8 cellular contexts compared by ENCODE assay signal in genomic region chr3:157130138-157130880, GRCh38. TPM values are rescaled to one million over a fixed set of nuclear protein-coding genes. Genes with fewer than 3 reads are reported as not detected.
A peak's percentile ranks its signal among the peaks of the same experiment; 100 is the strongest.
DNase-seq lines count a peak whose midpoint lies in the region; ATAC-seq, FAIRE-seq and TF ChIP-seq lines count a peak whose summit lies in the region.

No MANE protein-coding gene starts in this region.

- peak overlapping the region; percentile 76 for H3K9ac ChIP-seq in HCT116 (ENCODE audit: low read length)

- H3K36me3 ChIP-seq in ACC112 (ENCODE audit: insufficient read depth, low read length), result no peaks in the 10 kb centered on the region
- no peaks in the 10 kb centered on the region for H3K36me3 ChIP-seq in HCT116 (ENCODE audit: control insufficient read depth in 1 of 2, insufficient read depth in 2 of 2, low read length in 2 of 2)
- no peaks in the 10 kb centered on the region for H3K36me3 ChIP-seq in Peyer's patch
- no peaks in the 10 kb centered on the region for H3K36me3 ChIP-seq in pancreas
- H3K36me3 ChIP-seq in transverse colon, result no peaks in the 10 kb centered on the region

- H3K4me3 ChIP-seq in ACC112 (ENCODE audit: low read depth, low read length) (no peak overlapping the region), HCT116 (replicated peaks in 1 of 2; ENCODE audit: low read depth in 1 of 2, low read length in 2 of 2) (peak overlapping the region; percentile 22 to 36), Peyer's patch (peak overlapping the region in 1 of 4 donors; percentile 9), pancreas (no peak overlapping the region), transverse colon (no peak overlapping the region)

- DNase-seq in HCT116 (ENCODE audit: low read depth, low spot score) (peak; percentile 80), Peyer's patch (peak; percentile 74 to 92 (median 91)), activated gamma-delta T cell treated with Interleukin-2 at 50 U/mL for 16 hours (peak; percentile 83), globus pallidus (ENCODE audit: low spot score) (peak; percentile 66), pancreas (peak in 2 of 6 donors; percentile 36 to 65), transverse colon (peak; percentile 92)

- H2AFZ ChIP-seq in ACC112 (ENCODE audit: low read length, unreplicated experiment) (peak overlapping the region; percentile 9), HCT116 (ENCODE audit: low read depth, low read length, poor library complexity, severe bottlenecking) (peak overlapping the region; percentile 24)

- POLR2A ChIA-PET in HCT116 (lab: Charles Lee), result interaction anchor here (0.9 to 1.6 kb wide), 3 partner anchors 9 to 575 kb away, joined by 3 to 5 read pairs (median 5); partner anchors contain the start of gene SSR3

- intact Hi-C loops in HCT116 (cut with micrococcal nuclease), result loop anchor here (1.0 to 10.0 kb wide), 5 partner anchors 50 to 686 kb away; partner anchors contain the start of genes LEKR1 and TIPARP
- intact Hi-C loops in pancreas (cut with DNase I), result loop anchor here in 2 of 3 donors (5.0 to 10.0 kb wide), 3 partner anchors 38 to 596 kb away; partner anchors contain the start of gene TIPARP (in 1 of the 2)
- intact Hi-C loops in transverse colon (cut with DNase I; ENCODE audit: low total_unique reads), result loop anchor here (10.0 kb wide), 1 partner anchor 586 kb away; no protein-coding TSS in a partner anchor

- H3K9me2 ChIP-seq in HCT116 (ENCODE audit: insufficient read depth), result no peaks in the 10 kb centered on the region

- H3K4me1 ChIP-seq in ACC112 (ENCODE audit: control insufficient read depth, insufficient read depth, low read length, unreplicated experiment) (peaks cover 99% of the 10 kb centered on the region), HCT116 (ENCODE audit: control insufficient read depth in 1 of 2, insufficient read depth in 2 of 2, low read length in 2 of 2) (peaks cover 54 to 87% of the 10 kb centered on the region in 2 experiments), Peyer's patch (peaks cover 9 to 56% (median 16%) of the 10 kb centered on the region in 4 donors), pancreas (peaks cover 48 to 79% (median 74%) of the 10 kb centered on the region in 3 donors), transverse colon (peaks cover 28 to 78% (median 56%) of the 10 kb centered on the region in 4 donors)

- in situ Hi-C loops in transverse colon (cut with MboI; ENCODE audit: low pct_ligation_motif_present in 1 of 4, low pct_unique_long_range_greater_than_20kb in 1 of 4, low sequenced_read_pairs in 3 of 4), result loop anchor here in 2 of 4 donors (10.0 kb wide), 1 partner anchor 46 kb away; no protein-coding TSS in a partner anchor

- peak in 2 of 3 experiments; percentile 65 to 74; a peak in 4 of 6 replicates for TF ChIP-seq CTCF in HCT116 (IDR thresholded peaks at IDR 0.05 in 2 of 3, conservative IDR thresholded peaks at IDR 0.05 in 1 of 3; ENCODE audit: borderline replicate concordance in 1 of 3, insufficient read depth in 1 of 3, low read depth in 2 of 3, low read length in 2 of 3)
- peak; percentile 50 to 78 (median 70) for TF ChIP-seq CTCF in Peyer's patch (IDR thresholded peaks at IDR 0.05)
- peak in 3 of 4 donors; percentile 32 to 43 (median 34) for TF ChIP-seq CTCF in pancreas (IDR thresholded peaks at IDR 0.05)
- TF ChIP-seq CTCF in transverse colon (IDR thresholded peaks at IDR 0.05), result peak; percentile 57 to 87 (median 63)

- H3K27me3 ChIP-seq in ACC112 (ENCODE audit: insufficient read depth, low read length) (no peaks in the 10 kb centered on the region), HCT116 (ENCODE audit: insufficient read depth, low read length) (no peaks in the 10 kb centered on the region), Peyer's patch (no peaks in the 10 kb centered on the region), pancreas (no peaks in the 10 kb centered on the region), transverse colon (no peaks in the 10 kb centered on the region)

- TF ChIP-seq RAD21 in HCT116 (IDR thresholded peaks at IDR 0.05; ENCODE audit: low read depth), result no peak

- CTCF ChIA-PET in HCT116 (lab: Charles Lee), result interaction anchor here (0.8 to 2.4 kb wide), 8 partner anchors 12 to 978 kb away, joined by 3 to 8 read pairs (median 3); partner anchors contain the start of gene TIPARP

- RAD21 ChIA-PET in HCT116 (lab: Charles Lee; ENCODE audit: low non-redundant PET in 1 of 2, low total read pairs in 2 of 2, uncharacterized antibody in 2 of 2, unreplicated experiment in 2 of 2), result interaction anchor here in 1 of 2 experiments (0.6 to 0.9 kb wide), 3 partner anchors 11 to 53 kb away, joined by 3 to 5 read pairs (median 3); no protein-coding TSS in a partner anchor

- BruUV-seq in HCT116 (replicated peaks; lab: Mats Ljungman, UMichigan), result no TSS peak

- WGBS in pancreas, 2 donors, result 55 to 57% methylated on average over 24 of the region's 24 CpGs
- WGBS in transverse colon (ENCODE audit: low coverage in 1 of 2), 2 donors, result 3 to 19% methylated on average over 8 to 24 of the region's 24 CpGs

- peak overlapping the region; percentile 75 for H3K4me2 ChIP-seq in HCT116 (ENCODE audit: low read length)

- no peak for FAIRE-seq in pancreas (lab: Jason Lieb, UNC)

- no peaks in the 10 kb centered on the region for H3K9me3 ChIP-seq in HCT116 (ENCODE audit: control insufficient read depth in 1 of 2, insufficient read depth in 1 of 2, low read depth in 1 of 2, low read length in 2 of 2)
- H3K9me3 ChIP-seq in Peyer's patch, result no peaks in the 10 kb centered on the region
- H3K9me3 ChIP-seq in pancreas, result no peaks in the 10 kb centered on the region
- H3K9me3 ChIP-seq in transverse colon, result no peaks in the 10 kb centered on the region

- ATAC-seq in HCT116 (peak; percentile 72), pancreas (peak in 1 of 4 donors; percentile 3), GM21529 (IDR thresholded peaks at IDR 0.05; ENCODE audit: unreplicated experiment) (no peak)

- TF ChIP-seq POLR2A in HCT116 (IDR thresholded peaks at IDR 0.05; ENCODE audit: borderline replicate concordance, extremely low read depth, insufficient read depth, insufficient read length), result no peak
- TF ChIP-seq POLR2A in Peyer's patch (IDR thresholded peaks at IDR 0.05), result peak; percentile 21 to 66
- TF ChIP-seq POLR2A in transverse colon (IDR thresholded peaks at IDR 0.05), result peak; percentile 75

- H3K27ac ChIP-seq in ACC112 (ENCODE audit: low read depth, low read length), result peak overlapping the region; percentile 99
- peak overlapping the region; percentile 99 for H3K27ac ChIP-seq in HCT116 (ENCODE audit: low read depth, low read length)
- H3K27ac ChIP-seq in Peyer's patch, result peak overlapping the region; percentile 77 to 94 (median 86)
- H3K27ac ChIP-seq in pancreas, result peak overlapping the region; percentile 47 to 88 (median 80)
- peak overlapping the region; percentile 91 to 94 (median 92) for H3K27ac ChIP-seq in transverse colon

- no peaks in the 10 kb centered on the region for H3K79me2 ChIP-seq in ACC112 (ENCODE audit: control insufficient read depth, insufficient read depth, low read length, unreplicated experiment)
- H3K79me2 ChIP-seq in HCT116 (ENCODE audit: insufficient read depth, low read length), result no peaks in the 10 kb centered on the region

- H4K20me1 ChIP-seq in HCT116 (ENCODE audit: insufficient read depth), result no peaks in the 10 kb centered on the region

- TF ChIP-seq EP300 in transverse colon (IDR thresholded peaks at IDR 0.05; ENCODE audit: low read depth), result peak; percentile 55

TF ChIP-seq in HCT116, 20 proteins besides CTCF, POLR2A, EP300 and RAD21:
- TF ChIP-seq YY1 (IDR thresholded peaks at IDR 0.05; ENCODE audit: extremely low read depth, insufficient replicate concordance, low read depth, low read length), result peak; percentile 34
- peak; percentile 86 for TF ChIP-seq TCF7L2 (IDR thresholded peaks at IDR 0.05; ENCODE audit: borderline replicate concordance, extremely low read depth, insufficient read depth, insufficient read length)
- TF ChIP-seq POLR2AphosphoS5 (IDR thresholded peaks at IDR 0.05; ENCODE audit: low read depth, low read length), result 0 out of 2 replicates have a peak, but pooled peaks have one; percentile 29
- TF ChIP-seq, protein P1, sequence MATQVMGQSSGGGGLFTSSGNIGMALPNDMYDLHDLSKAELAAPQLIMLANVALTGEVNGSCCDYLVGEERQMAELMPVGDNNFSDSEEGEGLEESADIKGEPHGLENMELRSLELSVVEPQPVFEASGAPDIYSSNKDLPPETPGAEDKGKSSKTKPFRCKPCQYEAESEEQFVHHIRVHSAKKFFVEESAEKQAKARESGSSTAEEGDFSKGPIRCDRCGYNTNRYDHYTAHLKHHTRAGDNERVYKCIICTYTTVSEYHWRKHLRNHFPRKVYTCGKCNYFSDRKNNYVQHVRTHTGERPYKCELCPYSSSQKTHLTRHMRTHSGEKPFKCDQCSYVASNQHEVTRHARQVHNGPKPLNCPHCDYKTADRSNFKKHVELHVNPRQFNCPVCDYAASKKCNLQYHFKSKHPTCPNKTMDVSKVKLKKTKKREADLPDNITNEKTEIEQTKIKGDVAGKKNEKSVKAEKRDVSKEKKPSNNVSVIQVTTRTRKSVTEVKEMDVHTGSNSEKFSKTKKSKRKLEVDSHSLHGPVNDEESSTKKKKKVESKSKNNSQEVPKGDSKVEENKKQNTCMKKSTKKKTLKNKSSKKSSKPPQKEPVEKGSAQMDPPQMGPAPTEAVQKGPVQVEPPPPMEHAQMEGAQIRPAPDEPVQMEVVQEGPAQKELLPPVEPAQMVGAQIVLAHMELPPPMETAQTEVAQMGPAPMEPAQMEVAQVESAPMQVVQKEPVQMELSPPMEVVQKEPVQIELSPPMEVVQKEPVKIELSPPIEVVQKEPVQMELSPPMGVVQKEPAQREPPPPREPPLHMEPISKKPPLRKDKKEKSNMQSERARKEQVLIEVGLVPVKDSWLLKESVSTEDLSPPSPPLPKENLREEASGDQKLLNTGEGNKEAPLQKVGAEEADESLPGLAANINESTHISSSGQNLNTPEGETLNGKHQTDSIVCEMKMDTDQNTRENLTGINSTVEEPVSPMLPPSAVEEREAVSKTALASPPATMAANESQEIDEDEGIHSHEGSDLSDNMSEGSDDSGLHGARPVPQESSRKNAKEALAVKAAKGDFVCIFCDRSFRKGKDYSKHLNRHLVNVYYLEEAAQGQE (IDR thresholded peaks at IDR 0.05; ENCODE audit: low read depth), result no peak

RNA-seq across cellular contexts. Expression of gene CCNL1, which starts 29.6 kb away (rescaled TPM):
- total RNA-seq in HCT116 (2021; ENCODE audit: unreplicated experiment), result 96.7 TPM
- polyA plus RNA-seq in HCT116 (2012), result 88.6 and 111 TPM in 2 replicates
- total RNA-seq in Peyer's patch, result 100 to 1,000 TPM; 309 to 477 (median 414) TPM
- 10 to 100 TPM; 30.2 to 77.9 (median 40.3) TPM for total RNA-seq in pancreas
- 100 to 1,000 TPM in 1 of 2 donors, 10 to 100 TPM in 1; 67.9 to 149 TPM for polyA plus RNA-seq in pancreas
- 100 to 1,000 TPM; 288 to 422 (median 308) TPM for total RNA-seq in transverse colon

Comparison
In these comparisons a context has a peak if more than half of its experiments do, and no peak if none do; other contexts are left out.
1. H3K4me3 ChIP-seq: peak in HCT116 (2 of 2); none in ACC112 (single experiment), pancreas (0 of 4) and transverse colon (0 of 4).
2. Peak in every context shown above with its lines, with median percentiles within 50 percentile points of each other: H3K27ac ChIP-seq and CTCF ChIP-seq.